In genomic region chr16:68592466-68593337, GRCh38 we compare ENCODE assay signal across 12 cellular contexts. TPM values are rescaled to one million over a fixed set of nuclear protein-coding genes. Genes with fewer than 3 reads are reported as not detected.
DNase-seq lines count a peak whose midpoint lies in the region; ATAC-seq and TF ChIP-seq lines count a peak whose summit lies in the region.
"Had no signal": no experiment of that assay in that cellular context is flagged by ENCODE, and none has a peak within 500 bp of the region (broad histone marks: within the 10 kb centered on the region; RNA-seq: fewer than 3 reads in every experiment).

No MANE protein-coding gene starts in this region.

- H3K23ac ChIP-seq in mesenchymal stem cell (ENCODE audit: low read length in 2 of 2), result no peak overlapping the region

- H3K4me1 ChIP-seq in left ventricle myocardium inferior, result no peaks in the 10 kb centered on the region
- H3K4me1 ChIP-seq in PC-9 (replicated peaks; ENCODE audit: insufficient read depth), result no peaks in the 10 kb centered on the region
- peaks cover 0 to 6% of the 10 kb centered on the region in 2 donors for H3K4me1 ChIP-seq in thyroid gland
- H3K4me1 ChIP-seq in mesenchymal stem cell (ENCODE audit: control insufficient read depth, insufficient read depth, low read depth, low read length), result no peaks in the 10 kb centered on the region
- H3K4me1 ChIP-seq: vagina had no signal

- H3K36me3 ChIP-seq in left ventricle myocardium inferior (no peaks in the 10 kb centered on the region), PC-9 (ENCODE audit: low read depth) (no peaks in the 10 kb centered on the region), thyroid gland (no peaks in the 10 kb centered on the region), mesenchymal stem cell (ENCODE audit: control insufficient read depth in 1 of 2, insufficient read depth in 2 of 2, low read depth in 1 of 2, low read length in 2 of 2) (no peaks in the 10 kb centered on the region)
- H3K36me3 ChIP-seq: vagina had no signal

- no peak overlapping the region for H3K14ac ChIP-seq in mesenchymal stem cell (ENCODE audit: low read length in 2 of 2)

- H2AFZ ChIP-seq in PC-9 (no peak overlapping the region), mesenchymal stem cell (ENCODE audit: low read depth, low read length) (no peak overlapping the region)

- H3K9ac ChIP-seq in mesenchymal stem cell (ENCODE audit: low read length), result no peak overlapping the region

- H2BK120ac ChIP-seq in mesenchymal stem cell (ENCODE audit: low read depth, low read length), result no peak overlapping the region

- no peaks in the 10 kb centered on the region for H3K79me1 ChIP-seq in mesenchymal stem cell (replicated peaks; ENCODE audit: low read length, poor library complexity, severe bottlenecking)

- no peak overlapping the region for H2BK5ac ChIP-seq in mesenchymal stem cell (ENCODE audit: low read depth, low read length, poor library complexity, severe bottlenecking)

- no peak overlapping the region for H3K4me2 ChIP-seq in PC-9
- no peak overlapping the region for H3K4me2 ChIP-seq in mesenchymal stem cell (ENCODE audit: low read length, poor library complexity, severe bottlenecking)

- WGBS in thyroid gland, 2 donors, result 94 to 96% methylated on average over 5 of the region's 5 CpGs
- 82% methylated on average over 5 of the region's 5 CpGs for WGBS in mesenchymal stem cell

- H3K9me3 ChIP-seq in left ventricle myocardium inferior (replicated peaks) (peaks cover 14% of the 10 kb centered on the region), PC-9 (ENCODE audit: insufficient read depth, low read depth) (no peaks in the 10 kb centered on the region), thyroid gland (no peaks in the 10 kb centered on the region), mesenchymal stem cell (ENCODE audit: control insufficient read depth, low read length) (peaks cover 32% of the 10 kb centered on the region)
- H3K9me3 ChIP-seq: vagina had no signal

- no peaks in the 10 kb centered on the region for H3K9me2 ChIP-seq in PC-9 (ENCODE audit: insufficient read depth)

- CTCF ChIA-PET in PC-9 (lab: Charles Lee), result no interaction called here

- no peaks in the 10 kb centered on the region for H3K79me2 ChIP-seq in PC-9 (ENCODE audit: low read depth)

- POLR2A ChIA-PET in PC-9 (lab: Charles Lee; ENCODE audit: unreplicated experiment), result no interaction called here

- no peaks in the 10 kb centered on the region for H3F3A ChIP-seq in PC-9 (ENCODE audit: insufficient read depth, low read depth)

- no peak for ATAC-seq in GM21360 (IDR thresholded peaks at IDR 0.05; ENCODE audit: unreplicated experiment)
- ATAC-seq: activated naive CD4-positive, alpha-beta T cell treated with anti-CD3 and anti-CD28 coated beads, Interleukin-2, amount 50 U/mL, for 72 hours had no signal

- H3K18ac ChIP-seq in mesenchymal stem cell (ENCODE audit: low read depth in 1 of 2, low read length in 2 of 2), result no peak overlapping the region

- no peak overlapping the region for H2AK5ac ChIP-seq in mesenchymal stem cell (ENCODE audit: low read length, severe bottlenecking)

- no peak overlapping the region for H3K4me3 ChIP-seq in left ventricle myocardium inferior
- no peak overlapping the region for H3K4me3 ChIP-seq in PC-9
- no peak overlapping the region for H3K4me3 ChIP-seq in fibroblast of mammary gland (ENCODE audit: control insufficient read depth, low read depth, low read length)
- H3K4me3 ChIP-seq in thyroid gland (replicated peaks in 1 of 3), result no peak overlapping the region
- no peak overlapping the region for H3K4me3 ChIP-seq in mesenchymal stem cell (ENCODE audit: insufficient read depth in 1 of 2, low read depth in 1 of 2, low read length in 2 of 2)
- H3K4me3 ChIP-seq: vagina had no signal

- no peak overlapping the region for H4K8ac ChIP-seq in mesenchymal stem cell (ENCODE audit: low read length)

- H3K27ac ChIP-seq in left ventricle myocardium inferior (replicated peaks) (no peak overlapping the region), PC-9 (no peak overlapping the region), thyroid gland (no peak overlapping the region), mesenchymal stem cell (ENCODE audit: low read length, poor library complexity, severe bottlenecking) (no peak overlapping the region)
- H3K27ac ChIP-seq: vagina had no signal

- no peak overlapping the region for H2BK12ac ChIP-seq in mesenchymal stem cell (ENCODE audit: low read length in 2 of 2)

- H3K27me3 ChIP-seq in left ventricle myocardium inferior (ENCODE audit: low read depth) (peaks cover 4% of the 10 kb centered on the region), PC-9 (ENCODE audit: insufficient read depth, low read depth) (no peaks in the 10 kb centered on the region), thyroid gland (no peaks in the 10 kb centered on the region), mesenchymal stem cell (ENCODE audit: control insufficient read depth in 1 of 2, insufficient read depth in 1 of 2, low read length in 2 of 2) (no peaks in the 10 kb centered on the region)
- H3K27me3 ChIP-seq: vagina had no signal

- H4K91ac ChIP-seq in mesenchymal stem cell (ENCODE audit: low read length), result no peak overlapping the region

- no peak for TF ChIP-seq POLR2A in thyroid gland (IDR thresholded peaks at IDR 0.05)

- TF ChIP-seq CTCF in left ventricle myocardium inferior (IDR thresholded peaks at IDR 0.05; ENCODE audit: borderline replicate concordance) (peak; percentile 11), PC-9 (conservative IDR thresholded peaks at IDR 0.05) (peak; percentile 65), fibroblast of mammary gland (conservative IDR thresholded peaks at IDR 0.05; ENCODE audit: control insufficient read depth, insufficient read depth, low read depth, low read length) (peak; percentile 32), thyroid gland (IDR thresholded peaks at IDR 0.05) (peak in 1 of 6 experiments; percentile 17)

- no peaks in the 10 kb centered on the region for H4K20me1 ChIP-seq in PC-9 (ENCODE audit: insufficient read depth)

- no peak overlapping the region for H3K4ac ChIP-seq in mesenchymal stem cell (ENCODE audit: low read depth in 1 of 2, low read length in 2 of 2)

- H2BK15ac ChIP-seq in mesenchymal stem cell (ENCODE audit: low read depth, poor library complexity, severe bottlenecking), result no peak overlapping the region

- BruUV-seq in PC-9 (replicated peaks; lab: Mats Ljungman, UMichigan), result no TSS peak

- intact Hi-C loops in left ventricle myocardium inferior (cut with micrococcal nuclease) (no loop called here), cardiac septum (cut with DNase I) (no loop called here), PC-9 (cut with micrococcal nuclease; ENCODE audit: unreplicated experiment) (loop anchor here (2.0 to 5.0 kb wide), 3 partner anchors 64 to 310 kb away; no protein-coding TSS in a partner anchor), thyroid gland (cut with DNase I) (loop anchor here (10.0 kb wide), 1 partner anchor 112 kb away; no protein-coding TSS in a partner anchor)

- DNase-seq in left ventricle myocardium inferior (no peak), cardiac septum (ENCODE audit: low spot score) (no peak), PC-9 (no peak), fibroblast of mammary gland (ENCODE audit: low read depth) (peak; percentile 12), thyroid gland (no peak), NCI-H2227 (lab: John Stamatoyannopoulos, UW; ENCODE audit: unreplicated experiment) (no peak), mesenchymal stem cell (no peak)
- DNase-seq: NCI-H446 treated with DMSO at 0.1 percent for 48 hours; stimulated activated CD4-positive, alpha-beta T cell treated with anti-CD3 and anti-CD28 coated beads, Interleukin-4, amount 100 ng/mL, for 4 hours had no signal

RNA-seq across cellular contexts. Expression of gene CDH3, which starts 52.4 kb away (rescaled TPM):
- total RNA-seq in left ventricle myocardium inferior, result 0.08 TPM
- not detected for total RNA-seq in cardiac septum
- 70.3 and 81.3 TPM in 2 replicates for total RNA-seq in PC-9 (2021)
- 1 to 10 TPM; 1.1 to 5.0 (median 3.2) TPM for total RNA-seq in thyroid gland
- 0.29 TPM for polyA plus RNA-seq in mesenchymal stem cell (2013, experiment 1 of 2)
- polyA plus RNA-seq in mesenchymal stem cell (2013, experiment 2 of 2), result 0.36 TPM

RNA-seq across cellular contexts. Expression of gene ZFP90, which starts 53.6 kb away (rescaled TPM):
- total RNA-seq in left ventricle myocardium inferior (11.0 TPM), cardiac septum (16.0 TPM), PC-9 (2021) (14.5 and 20.5 TPM in 2 replicates), thyroid gland (10 to 100 TPM; 34.3 to 46.4 (median 38.7) TPM)
- 12.4 TPM for polyA plus RNA-seq in mesenchymal stem cell (2013, experiment 1 of 2)
- 11.2 TPM for polyA plus RNA-seq in mesenchymal stem cell (2013, experiment 2 of 2)

Comparison
In these comparisons a context has a peak if more than half of its experiments do, and no peak if none do; other contexts are left out.
1. RNA of gene CDH3, which starts 52.4 kb away (total RNA-seq): 70.3 to 81.3 TPM in PC-9; 1.1 to 5.0 TPM in thyroid gland, 0.08 TPM in left ventricle myocardium inferior (single experiment) and not detected in cardiac septum (single experiment); every median in the first group is over 10 times any median in the second.
2. intact Hi-C loops: an anchor here in PC-9 (2.0 to 5.0 kb wide) and thyroid gland (10.0 kb wide); none called in left ventricle myocardium inferior and cardiac septum.